In genomic region chr7:76364198-76364584, GRCh38 we compare ENCODE assay signal across 8 cellular contexts. TPM values are rescaled to one million over a fixed set of nuclear protein-coding genes. Genes with fewer than 3 reads are reported as not detected.
DNase-seq lines count a peak whose midpoint lies in the region; ATAC-seq, FAIRE-seq and TF ChIP-seq lines count a peak whose summit lies in the region.

No MANE protein-coding gene starts in this region.

- H3K4me1 ChIP-seq in HUES64 (ENCODE audit: insufficient read depth, low read length) (peaks cover 17% of the 10 kb centered on the region), keratinocyte (ENCODE audit: control insufficient read depth, extremely low read depth, insufficient read depth, low read length) (peaks cover 32% of the 10 kb centered on the region), upper lobe of right lung (peaks cover 27% of the 10 kb centered on the region)

- H3K9ac ChIP-seq in HUES64 (ENCODE audit: low read depth, low read length), result peak overlapping the region; percentile 66
- H3K9ac ChIP-seq in keratinocyte (ENCODE audit: control insufficient read depth, extremely low read depth, insufficient read depth, low read length), result peak overlapping the region; percentile 75

- POLR2A ChIA-PET in CD4-positive, alpha-beta T cell (lab: Charles Lee), result no interaction called here
- POLR2A ChIA-PET in activated naive CD8-positive, alpha-beta T cell treated with anti-CD3 and anti-CD28 coated beads, Interleukin-2, amount 10 ng/mL, durations not matched to agents 7 days and 5 days (lab: Charles Lee), result interaction anchor here (0.6 to 2.4 kb wide), 5 partner anchors 12 to 60 kb away, joined by 3 to 15 read pairs (median 4); partner anchors contain the start of gene ZP3

- H3K4me1 Mint-ChIP-seq in CD4-positive, alpha-beta T cell (ENCODE audit: low read depth), result peaks cover 14% of the 10 kb centered on the region
- peaks cover 18% of the 10 kb centered on the region for H3K4me1 Mint-ChIP-seq in activated naive CD8-positive, alpha-beta T cell treated with anti-CD3 and anti-CD28 coated beads, Interleukin-2, amount 10 ng/mL, durations not matched to agents 7 days and 5 days

- H3K9me1 ChIP-seq in keratinocyte (ENCODE audit: control insufficient read depth, extremely low read depth, insufficient read depth, low read length), result no peaks in the 10 kb centered on the region

- peak overlapping the region; percentile 39 for H3K4me3 Mint-ChIP-seq in CD4-positive, alpha-beta T cell
- peak overlapping the region; percentile 56 for H3K4me3 Mint-ChIP-seq in activated naive CD8-positive, alpha-beta T cell treated with anti-CD3 and anti-CD28 coated beads, Interleukin-2, amount 10 ng/mL, durations not matched to agents 7 days and 5 days

- no peak overlapping the region for H3K27ac ChIP-seq in CD4-positive, alpha-beta T cell (ENCODE audit: low read depth, low read length)
- H3K27ac ChIP-seq in HUES64 (ENCODE audit: low read depth, low read length) (peak overlapping the region; percentile 82), keratinocyte (ENCODE audit: control insufficient read depth, insufficient read depth, low read length) (peak overlapping the region; percentile 92), upper lobe of right lung (peak overlapping the region; percentile 83)

- H2AFZ ChIP-seq in keratinocyte (ENCODE audit: control insufficient read depth, low read length), result peak overlapping the region; percentile 59

- peak overlapping the region; percentile 72 for H3K4me2 ChIP-seq in keratinocyte (ENCODE audit: control insufficient read depth, extremely low read depth, insufficient read depth, low read depth, low read length)

- intact Hi-C loops in CD4-positive, alpha-beta T cell (cut with DNase I, micrococcal nuclease), result no loop called here
- intact Hi-C loops in upper lobe of right lung (cut with DNase I), result no loop called here

- peaks cover 1% of the 10 kb centered on the region for H3K36me3 Mint-ChIP-seq in CD4-positive, alpha-beta T cell (ENCODE audit: low read depth)
- no peaks in the 10 kb centered on the region for H3K36me3 Mint-ChIP-seq in activated naive CD8-positive, alpha-beta T cell treated with anti-CD3 and anti-CD28 coated beads, Interleukin-2, amount 10 ng/mL, durations not matched to agents 7 days and 5 days

- no peaks in the 10 kb centered on the region for H3K27me3 ChIP-seq in CD4-positive, alpha-beta T cell (ENCODE audit: control insufficient read depth, insufficient read depth, low read length)
- H3K27me3 ChIP-seq in HUES64 (ENCODE audit: insufficient read depth, low read length) (no peaks in the 10 kb centered on the region), keratinocyte (ENCODE audit: control insufficient read depth, extremely low read depth, insufficient read depth, low read length) (no peaks in the 10 kb centered on the region), upper lobe of right lung (no peaks in the 10 kb centered on the region)

- H3K9me3 ChIP-seq in CD4-positive, alpha-beta T cell (ENCODE audit: control insufficient read depth, low read length), result no peaks in the 10 kb centered on the region
- no peaks in the 10 kb centered on the region for H3K9me3 ChIP-seq in HUES64 (ENCODE audit: insufficient read depth, low read depth, low read length)
- no peaks in the 10 kb centered on the region for H3K9me3 ChIP-seq in keratinocyte (ENCODE audit: control insufficient read depth, low read depth, low read length)
- no peaks in the 10 kb centered on the region for H3K9me3 ChIP-seq in upper lobe of right lung

- H3K79me2 ChIP-seq in keratinocyte (ENCODE audit: control insufficient read depth, insufficient read depth, low read length), result no peaks in the 10 kb centered on the region

- ATAC-seq in CD4-positive, alpha-beta T cell (ENCODE audit: poor library complexity), result no peak
- peak; percentile 6 for ATAC-seq in activated naive CD8-positive, alpha-beta T cell treated with anti-CD3 and anti-CD28 coated beads, Interleukin-2, amount 10 ng/mL, durations not matched to agents 7 days and 5 days (ENCODE audit: low read depth)
- ATAC-seq in upper lobe of right lung, result peak; percentile 4

- H3K4me3 ChIP-seq in HUES64 (ENCODE audit: low read length), result no peak overlapping the region
- H3K4me3 ChIP-seq in keratinocyte (ENCODE audit: control insufficient read depth in 2 of 3, extremely low read depth in 1 of 3, insufficient read depth in 2 of 3, low read depth in 1 of 3, low read length in 3 of 3), result peak overlapping the region in 2 of 3 experiments; percentile 25 to 47
- H3K4me3 ChIP-seq in upper lobe of right lung, result no peak overlapping the region

- H4K20me1 ChIP-seq in keratinocyte (ENCODE audit: control insufficient read depth, extremely low read depth, insufficient read depth, low read length), result no peaks in the 10 kb centered on the region

- CTCF ChIA-PET in CD4-positive, alpha-beta T cell (lab: Charles Lee), result interaction anchor here (0.6 to 0.7 kb wide), 2 partner anchors 50 to 441 kb away, joined by 4 read pairs; no protein-coding TSS in a partner anchor

- no peak for TF ChIP-seq CTCF in CD4-positive, alpha-beta T cell (IDR thresholded peaks at IDR 0.05)
- TF ChIP-seq CTCF in keratinocyte (optimal IDR thresholded peaks at IDR 0.05 in 1 of 3, IDR thresholded peaks at IDR 0.05 in 1 of 3, conservative IDR thresholded peaks at IDR 0.05 in 1 of 3; ENCODE audit: extremely low read depth in 1 of 3, insufficient read depth in 2 of 3, low read length in 3 of 3) (no peak), upper lobe of right lung (IDR thresholded peaks at IDR 0.05) (no peak)

- dilution Hi-C loops in keratinocyte (cut with MboI; ENCODE audit: extremely low pct_ligation_motif_present, low sequenced_read_pairs), result no loop called here

- H3K27me3 Mint-ChIP-seq in CD4-positive, alpha-beta T cell, result no peaks in the 10 kb centered on the region
- peaks cover 13% of the 10 kb centered on the region for H3K27me3 Mint-ChIP-seq in activated naive CD8-positive, alpha-beta T cell treated with anti-CD3 and anti-CD28 coated beads, Interleukin-2, amount 10 ng/mL, durations not matched to agents 7 days and 5 days

- DNase-seq in CD4-positive, alpha-beta T cell, result no peak
- no peak for DNase-seq in activated naive CD8-positive, alpha-beta T cell treated with anti-CD3 and anti-CD28 coated beads, Interleukin-2, amount 10 ng/mL, durations not matched to agents 7 days and 5 days
- DNase-seq in keratinocyte (ENCODE audit: low read depth, low spot score) (no peak), upper lobe of right lung (peak; percentile 66), mucosa of gallbladder (ENCODE audit: low spot score) (no peak), GM19238 (ENCODE audit: insufficient read length, low spot score) (no peak), HuH-7.5 (ENCODE audit: low spot score) (no peak)

- 54% methylated on average over 4 of the region's 4 CpGs for WGBS in HUES64

- peak; percentile 20 for FAIRE-seq in keratinocyte (lab: Jason Lieb, UNC)

- no peaks in the 10 kb centered on the region for H3K36me3 ChIP-seq in HUES64 (ENCODE audit: insufficient read depth, low read length)
- no peaks in the 10 kb centered on the region for H3K36me3 ChIP-seq in keratinocyte (ENCODE audit: control insufficient read depth in 2 of 2, extremely low read depth in 1 of 2, insufficient read depth in 2 of 2, low read length in 2 of 2)
- H3K36me3 ChIP-seq in upper lobe of right lung, result no peaks in the 10 kb centered on the region

- H3K27ac Mint-ChIP-seq in CD4-positive, alpha-beta T cell, result no peak overlapping the region
- peak overlapping the region; percentile 84 for H3K27ac Mint-ChIP-seq in activated naive CD8-positive, alpha-beta T cell treated with anti-CD3 and anti-CD28 coated beads, Interleukin-2, amount 10 ng/mL, durations not matched to agents 7 days and 5 days

- no peaks in the 10 kb centered on the region for H3K9me3 Mint-ChIP-seq in CD4-positive, alpha-beta T cell
- no peaks in the 10 kb centered on the region for H3K9me3 Mint-ChIP-seq in activated naive CD8-positive, alpha-beta T cell treated with anti-CD3 and anti-CD28 coated beads, Interleukin-2, amount 10 ng/mL, durations not matched to agents 7 days and 5 days

RNA-seq across cellular contexts. Expression of gene YWHAG, which starts 5.4 kb away (rescaled TPM):
- total RNA-seq in CD4-positive, alpha-beta T cell, result 10 to 100 TPM; 23.4 to 24.3 TPM
- 169 TPM for polyA plus RNA-seq in HUES64 (2013, experiment 1 of 2)
- 171 TPM for polyA plus RNA-seq in HUES64 (2013, experiment 2 of 2)
- 10 to 100 TPM; 62.7 to 66.5 TPM for total RNA-seq in activated naive CD8-positive, alpha-beta T cell treated with anti-CD3 and anti-CD28 coated beads, Interleukin-2, amount 10 ng/mL, durations not matched to agents 7 days and 5 days
- polyA plus RNA-seq in keratinocyte, result 88.1 to 130 TPM (median 116 TPM) in 3 replicates
- polyA plus RNA-seq in keratinocyte (2011; ENCODE audit: low read depth), result 55.4 TPM
- 122 and 131 TPM in 2 replicates for polyA plus RNA-seq in keratinocyte (2011; cell fraction: cytosol; rRNA removed)
- 139 and 153 TPM in 2 replicates for polyA plus RNA-seq in keratinocyte (2011; cell fraction: nucleus; rRNA removed)
- 142 and 228 TPM in 2 replicates for polyA plus RNA-seq in keratinocyte (2012; ENCODE audit: low replicate concordance)
- polyA minus RNA-seq in keratinocyte, result 96.6 to 165 TPM (median 132 TPM) in 3 replicates
- polyA minus RNA-seq in keratinocyte (2011; cell fraction: cytosol; rRNA and poly(A)+ RNA removed), result 173 TPM
- polyA minus RNA-seq in keratinocyte (2011; cell fraction: nucleus; rRNA and poly(A)+ RNA removed), result 96.8 and 151 TPM in 2 replicates
- 102 TPM for total RNA-seq in upper lobe of right lung
- 95.4 TPM for total RNA-seq in mucosa of gallbladder

RNA-seq across cellular contexts. Expression of gene SSC4D, which starts 45.3 kb away (rescaled TPM):
- total RNA-seq in CD4-positive, alpha-beta T cell, result not detected
- 7.2 TPM for polyA plus RNA-seq in HUES64 (2013, experiment 1 of 2)
- polyA plus RNA-seq in HUES64 (2013, experiment 2 of 2), result 10.3 TPM
- total RNA-seq in activated naive CD8-positive, alpha-beta T cell treated with anti-CD3 and anti-CD28 coated beads, Interleukin-2, amount 10 ng/mL, durations not matched to agents 7 days and 5 days, result under 1 TPM; 0.34 to 0.42 TPM
- 0.98 to 1.6 TPM (median 1.1 TPM) in 3 replicates for polyA plus RNA-seq in keratinocyte
- polyA plus RNA-seq in keratinocyte (2011; ENCODE audit: low read depth), result not detected
- polyA plus RNA-seq in keratinocyte (2011; cell fraction: cytosol; rRNA removed), result 0.83 and 1.2 TPM in 2 replicates
- polyA plus RNA-seq in keratinocyte (2011; cell fraction: nucleus; rRNA removed), result 1.6 and 2.0 TPM in 2 replicates
- 0.76 and 0.88 TPM in 2 replicates for polyA plus RNA-seq in keratinocyte (2012; ENCODE audit: low replicate concordance)
- polyA minus RNA-seq in keratinocyte, result 0.13 to 0.73 TPM (median 0.48 TPM) in 3 replicates
- not detected for polyA minus RNA-seq in keratinocyte (2011; cell fraction: cytosol; rRNA and poly(A)+ RNA removed)
- polyA minus RNA-seq in keratinocyte (2011; cell fraction: nucleus; rRNA and poly(A)+ RNA removed), result 0.39 and 0.53 TPM in 2 replicates
- total RNA-seq in upper lobe of right lung (1.1 TPM), mucosa of gallbladder (0.40 TPM)

Comparison
In these comparisons a context has a peak if more than half of its experiments do, and no peak if none do; other contexts are left out.
1. H3K4me3 ChIP-seq: peak in keratinocyte (2 of 3); none in HUES64 (single experiment) and upper lobe of right lung (single experiment).